16 cellular contexts compared by ENCODE assay signal in genomic region chrX:18964026-18964425, GRCh38. TPM values are rescaled to one million over a fixed set of nuclear protein-coding genes. Genes with fewer than 3 reads are reported as not detected.
DNase-seq lines count a peak whose midpoint lies in the region; ATAC-seq and TF ChIP-seq lines count a peak whose summit lies in the region.
"Had no signal": no experiment of that assay in that cellular context is flagged by ENCODE, and none has a peak within 500 bp of the region (broad histone marks: within the 10 kb centered on the region; RNA-seq: fewer than 3 reads in every experiment).

No MANE protein-coding gene starts in this region.

- H3K4me3 ChIP-seq in HL-60 (replicated peaks; ENCODE audit: insufficient read depth, low read length) (no peak overlapping the region), RWPE2 (ENCODE audit: severe bottlenecking) (no peak overlapping the region), epithelial cell of esophagus (ENCODE audit: low read length) (no peak overlapping the region), mucosa of descending colon (no peak overlapping the region), left ventricle myocardium inferior (no peak overlapping the region)
- H3K4me3 ChIP-seq: SJSA1 had no signal

- peaks cover 21% of the 10 kb centered on the region for H3K4me1 ChIP-seq in RWPE2 (ENCODE audit: insufficient read depth, poor library complexity, severe bottlenecking)
- H3K4me1 ChIP-seq in mucosa of descending colon (ENCODE audit: low read depth): no peaks in the 10 kb centered on the region
- peaks cover 10% of the 10 kb centered on the region for H3K4me1 ChIP-seq in left ventricle myocardium inferior
- H3K4me1 ChIP-seq: BE2C, SJSA1 had no signal

- H3K36me3 ChIP-seq in RWPE2 (ENCODE audit: low read depth) (no peaks in the 10 kb centered on the region), mucosa of descending colon (ENCODE audit: low read depth) (no peaks in the 10 kb centered on the region), left ventricle myocardium inferior (no peaks in the 10 kb centered on the region)
- H3K36me3 ChIP-seq: BE2C, SJSA1 had no signal

- TF ChIP-seq CTCF in HL-60 (IDR thresholded peaks at IDR 0.05; ENCODE audit: insufficient read depth, low read length) (no peak), RWPE2 (IDR thresholded peaks at IDR 0.05; ENCODE audit: poor library complexity, severe bottlenecking) (no peak), epithelial cell of esophagus (IDR thresholded peaks at IDR 0.05; ENCODE audit: insufficient read depth, low read depth, low read length, missing control alignments) (no peak), mucosa of descending colon (IDR thresholded peaks at IDR 0.05) (no peak), left ventricle myocardium inferior (IDR thresholded peaks at IDR 0.05; ENCODE audit: borderline replicate concordance) (no peak)

- H3K9me3 ChIP-seq in RWPE2 (ENCODE audit: severe bottlenecking) (no peaks in the 10 kb centered on the region), mucosa of descending colon (no peaks in the 10 kb centered on the region), left ventricle myocardium inferior (replicated peaks) (no peaks in the 10 kb centered on the region)
- H3K9me3 ChIP-seq: BE2C, SJSA1 had no signal

- DNase-seq in HL-60 (ENCODE audit: low read depth in 1 of 2, low spot score in 1 of 2): no peak
- DNase-seq in RWPE2 (ENCODE audit: low spot score): no peak
- DNase-seq in epithelial cell of esophagus (ENCODE audit: low read depth): peak; percentile 11
- DNase-seq in mucosa of descending colon: peak in 1 of 3 donors; percentile 16
- DNase-seq in central memory CD4-positive, alpha-beta T cell: no peak
- DNase-seq in left ventricle myocardium inferior: no peak
- DNase-seq in globus pallidus (ENCODE audit: low spot score): no peak
- DNase-seq: BE2C, DMS 273 treated with DMSO at 0.1 percent for 48 hours, H7, NCI-H1417, NCI-H2029, NCI-H524 treated with DMSO at 0.1 percent for 48 hours had no signal

- peak; percentile 73 for ATAC-seq in RWPE2 (ENCODE audit: low read depth)
- peak; percentile 82 for ATAC-seq in mucosa of descending colon
- ATAC-seq: HepG2 had no signal

- intact Hi-C loops in mucosa of descending colon (cut with DNase I, micrococcal nuclease) (no loop called here), left ventricle myocardium inferior (cut with micrococcal nuclease) (no loop called here)

- peak overlapping the region; percentile 50; the same call in 1 of the 2 replicates for H3K27ac ChIP-seq in HL-60 (replicated peaks)
- H3K27ac ChIP-seq in RWPE2 (ENCODE audit: poor library complexity, severe bottlenecking): peak overlapping the region; percentile 37
- H3K27ac ChIP-seq in left ventricle myocardium inferior (replicated peaks): no peak overlapping the region
- H3K27ac ChIP-seq: RWPE1, SJSA1 had no signal

- no peaks in the 10 kb centered on the region for H3K27me3 ChIP-seq in HL-60 (ENCODE audit: insufficient read depth, poor library complexity, severe bottlenecking)
- no peaks in the 10 kb centered on the region for H3K27me3 ChIP-seq in RWPE2 (ENCODE audit: insufficient read depth, poor library complexity, severe bottlenecking)
- no peaks in the 10 kb centered on the region for H3K27me3 ChIP-seq in left ventricle myocardium inferior (ENCODE audit: low read depth)
- H3K27me3 ChIP-seq: BE2C, SJSA1 had no signal

RNA-seq across cellular contexts. Expression of gene PHKA2, which starts 19.9 kb away (rescaled TPM):
- total RNA-seq in mucosa of descending colon: 10 to 100 TPM; 23.5 to 41.8 (median 33.6) TPM
- total RNA-seq in left ventricle myocardium inferior: 41.2 TPM
